ENCODE assay signal across 35 cellular contexts in genomic region chrX:51476930-51477329, GRCh38.
"Had no signal": no experiment of that assay in that cellular context is flagged by ENCODE, and none has a peak within 500 bp of the region (broad histone marks: within the 10 kb centered on the region; RNA-seq: fewer than 3 reads in every experiment).

No MANE protein-coding gene starts in this region.

- H3K27ac ChIP-seq: KMS-11 had no signal

- H3K4me2 ChIP-seq: KMS-11 had no signal

- H3K4me3 ChIP-seq: MG63 had no signal

- H3K36me3 ChIP-seq: MG63 had no signal

- H3K27me3 ChIP-seq: MG63 had no signal

- DNase-seq: Karpas-422, Kasumi-1, KG1, MG63, MM.1S, MV-4-11, NCI-H1048, NCI-H1092, NCI-H1092 treated with DMSO at 0.1 percent for 48 hours, NCI-H1105, NCI-H1105 treated with DMSO at 0.1 percent for 48 hours, NCI-H1417 treated with DMSO at 0.1 percent for 48 hours, NCI-H1436, NCI-H1436 treated with DMSO at 0.1 percent for 48 hours, NCI-H146, NCI-H1694, NCI-H1694 treated with DMSO at 0.1 percent for 48 hours, NCI-H187, NCI-H187 treated with DMSO at 0.1 percent for 48 hours, NCI-H1930, NCI-H2029, NCI-H2029 treated with DMSO at 0.1 percent for 48 hours, NCI-H2081, NCI-H2081 treated with DMSO at 0.1 percent for 48 hours, NCI-H2107, NCI-H2171, NCI-H2171 treated with DMSO at 0.1 percent for 48 hours, NCI-H2227 treated with DMSO at 0.1 percent for 48 hours, NCI-H226, NCI-H345, NCI-H446, NCI-H446 treated with DMSO at 0.1 percent for 48 hours, NCI-H510A, NCI-H510A treated with DMSO at 0.1 percent for 48 hours had no signal

- H3K9ac ChIP-seq: KMS-11 had no signal

- H3K9me3 ChIP-seq: MG63 had no signal
